Comparison of ENCODE assay signal across 10 cellular contexts in the genomic region with DNA sequence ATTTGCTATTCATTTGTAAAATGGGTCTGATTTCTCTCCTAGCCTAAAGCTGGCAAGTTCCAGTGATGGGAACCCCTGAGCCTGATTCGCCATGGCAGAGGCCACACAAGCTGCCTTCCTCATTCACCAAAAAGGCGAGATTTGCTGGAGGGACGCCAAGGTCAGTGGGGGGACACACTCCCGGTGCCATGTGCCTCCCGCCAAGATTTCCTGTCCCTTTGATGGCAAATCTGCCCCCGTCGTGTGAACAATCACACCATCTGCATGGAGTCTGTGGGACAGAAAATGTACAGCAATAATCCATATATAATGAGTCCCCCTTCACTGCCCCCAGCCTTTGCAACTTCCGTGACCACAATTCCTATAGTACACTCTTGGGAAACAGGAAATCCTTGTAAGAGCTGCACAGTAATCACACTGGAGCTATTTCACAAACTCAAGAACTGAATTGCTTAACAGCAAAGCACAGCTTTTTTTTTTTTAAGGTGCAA. TPM values are rescaled to one million over a fixed set of nuclear protein-coding genes. Genes with fewer than 3 reads are reported as not detected.
DNase-seq lines count a peak whose midpoint lies in the region; FAIRE-seq and TF ChIP-seq lines count a peak whose summit lies in the region.
"Had no signal": no experiment of that assay in that cellular context is flagged by ENCODE, and none has a peak within 500 bp of the region (broad histone marks: within the 10 kb centered on the region; RNA-seq: fewer than 3 reads in every experiment).

No MANE protein-coding gene starts in this region.

- DNase-seq in EH (ENCODE audit: low read depth) (peak; percentile 61), SIG-M5 (lab: John Stamatoyannopoulos, UW) (peak; percentile 67), globus pallidus (ENCODE audit: low spot score) (peak; percentile 25), renal cortical epithelial cell (ENCODE audit: low read depth) (peak; percentile 85), RCC 7860 (ENCODE audit: low spot score) (no peak), AG08395 (ENCODE audit: low spot score) (no peak), NCI-H2171 treated with DMSO at 0.1 percent for 48 hours (lab: John Stamatoyannopoulos, UW) (no peak), HEK293T (ENCODE audit: extremely low spot score) (no peak)
- DNase-seq: activated CD4-positive, alpha-beta T cell treated with anti-CD3 and anti-CD28 coated beads for 1 hour; naive B cell had no signal

- CTCF ChIA-PET in HEK293T (lab: Yijun Ruan, JAX): no interaction called here

- POLR2A ChIA-PET in HEK293T (lab: Yijun Ruan, JAX): interaction anchor here (1.0 kb wide), 1 partner anchor 15 kb away, joined by 4 read pairs; no protein-coding TSS in a partner anchor

- FAIRE-seq in RCC 7860 (lab: Jason Lieb, UNC): no peak

TF ChIP-seq in HEK293T, 16 proteins besides CTCF, POLR2A, EP300 and RAD21:
- TF ChIP-seq FOXM1 (IDR thresholded peaks at IDR 0.05; ENCODE audit: borderline replicate concordance): no peak
- no peak for TF ChIP-seq SUZ12 (IDR thresholded peaks at IDR 0.05)
- no peak for TF ChIP-seq ZNF384 (IDR thresholded peaks at IDR 0.05)

RNA-seq across cellular contexts. Expression of a gene that starts 15.7 kb away (rescaled TPM):
- 147 and 267 TPM in 2 replicates for total RNA-seq in renal cortical epithelial cell

Comparison
In these comparisons a context has a peak if more than half of its experiments do, and no peak if none do; other contexts are left out.
1. DNase-seq: peak in EH (single experiment), SIG-M5 (single experiment), globus pallidus (single experiment) and renal cortical epithelial cell (single experiment); none in RCC 7860 (single experiment), AG08395 (single experiment), NCI-H2171 treated with DMSO at 0.1 percent for 48 hours (single experiment) and HEK293T (single experiment).